1 cellular context compared by ENCODE assay signal in genomic region chr2:67625178-67625577, GRCh38.
TF ChIP-seq lines count a peak whose summit lies in the region.

No MANE protein-coding gene starts in this region.

TF ChIP-seq in SK-N-SH, 30 proteins besides CTCF, POLR2A, EP300 and RAD21 (continued from another document):
- TF ChIP-seq NFIC (IDR thresholded peaks at IDR 0.05; ENCODE audit: borderline replicate concordance) (no peak), TAF1 (IDR thresholded peaks at IDR 0.05; ENCODE audit: borderline replicate concordance, low read depth, low read length) (no peak), MEF2A (IDR thresholded peaks at IDR 0.05; ENCODE audit: borderline replicate concordance, low read depth) (no peak), EZH2phosphoT487 (IDR thresholded peaks at IDR 0.05; ENCODE audit: borderline replicate concordance, low read depth) (no peak), USF1 (IDR thresholded peaks at IDR 0.05; ENCODE audit: borderline replicate concordance, low read depth) (no peak), RCOR1 (IDR thresholded peaks at IDR 0.05; ENCODE audit: low read length) (no peak), JUND (IDR thresholded peaks at IDR 0.05) (no peak), FOXM1 (IDR thresholded peaks at IDR 0.05; ENCODE audit: low read depth) (no peak), POLR2AphosphoS5 (IDR thresholded peaks at IDR 0.05; ENCODE audit: low read depth, low read length) (no peak)
